Comparison of ENCODE assay signal across 9 cellular contexts in the genomic region with DNA sequence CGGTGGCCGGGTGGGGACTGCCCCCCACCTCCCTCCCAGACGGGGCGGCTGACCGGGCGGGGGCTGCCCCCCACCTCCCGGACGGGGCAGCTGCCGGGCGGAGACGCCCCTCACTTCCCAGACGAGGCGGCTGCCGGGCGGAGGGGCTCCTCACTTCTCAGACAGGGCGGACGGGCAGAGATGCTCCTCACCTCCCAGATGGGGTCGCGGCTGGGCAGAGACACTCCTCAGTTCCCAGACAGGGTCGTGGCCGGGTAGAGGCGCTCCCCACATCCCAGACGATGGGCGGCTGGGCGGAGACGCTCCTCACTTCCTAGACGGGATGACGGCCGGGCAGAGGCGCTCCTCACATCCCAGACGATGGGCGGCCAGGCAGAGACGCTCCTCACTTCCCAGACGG. TPM values are rescaled to one million over a fixed set of nuclear protein-coding genes. Genes with fewer than 3 reads are reported as not detected.
"Had no signal": no experiment of that assay in that cellular context is flagged by ENCODE, and none has a peak within 500 bp of the region (broad histone marks: within the 10 kb centered on the region; RNA-seq: fewer than 3 reads in every experiment).

No MANE protein-coding gene starts in this region.

RNA-seq across cellular contexts. Expression of a gene that starts 35.9 kb away (rescaled TPM):
- total RNA-seq: LHCN-M2, MCF 10A, NCI-H460, OCI-LY7, PC-9, RPMI7951, SJCRH30, SK-MEL-5 had no signal

RNA-seq across cellular contexts. Expression of a gene that starts 47.9 kb away (rescaled TPM):
- total RNA-seq: LHCN-M2, MCF 10A, NCI-H460, OCI-LY7, PC-9, RPMI7951, SJCRH30, SK-MEL-5 had no signal

RNA-seq across cellular contexts. Expression of a gene that starts 52.7 kb away (rescaled TPM):
- total RNA-seq: LHCN-M2, MCF 10A, NCI-H460, OCI-LY7, PC-9, Right ventricle myocardium inferior, RPMI7951, SJCRH30, SK-MEL-5 had no signal
